Comparison of ENCODE assay signal across 1 cellular context in genomic region chr12:6335451-6336078, GRCh38.
TF ChIP-seq lines count a peak whose summit lies in the region.

No MANE protein-coding gene starts in this region.

TF ChIP-seq in K562, 482 proteins besides CTCF, POLR2A, EP300 and RAD21 (continues in another document):
- TF ChIP-seq, protein P1, sequence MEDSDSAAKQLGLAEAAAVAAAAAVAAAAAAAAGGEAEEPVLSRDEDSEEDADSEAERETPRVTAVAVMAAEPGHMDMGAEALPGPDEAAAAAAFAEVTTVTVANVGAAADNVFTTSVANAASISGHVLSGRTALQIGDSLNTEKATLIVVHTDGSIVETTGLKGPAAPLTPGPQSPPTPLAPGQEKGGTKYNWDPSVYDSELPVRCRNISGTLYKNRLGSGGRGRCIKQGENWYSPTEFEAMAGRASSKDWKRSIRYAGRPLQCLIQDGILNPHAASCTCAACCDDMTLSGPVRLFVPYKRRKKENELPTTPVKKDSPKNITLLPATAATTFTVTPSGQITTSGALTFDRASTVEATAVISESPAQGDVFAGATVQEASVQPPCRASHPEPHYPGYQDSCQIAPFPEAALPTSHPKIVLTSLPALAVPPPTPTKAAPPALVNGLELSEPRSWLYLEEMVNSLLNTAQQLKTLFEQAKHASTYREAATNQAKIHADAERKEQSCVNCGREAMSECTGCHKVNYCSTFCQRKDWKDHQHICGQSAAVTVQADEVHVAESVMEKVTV (CRISPR knock-in tag; IDR thresholded peaks at IDR 0.05), result peak; percentile 33; the same call in 1 of the 2 replicates
- TF ChIP-seq ETV5 (CRISPR knock-in tag; IDR thresholded peaks at IDR 0.05; ENCODE audit: low read depth), result peak; percentile 79
- TF ChIP-seq, protein P2, sequence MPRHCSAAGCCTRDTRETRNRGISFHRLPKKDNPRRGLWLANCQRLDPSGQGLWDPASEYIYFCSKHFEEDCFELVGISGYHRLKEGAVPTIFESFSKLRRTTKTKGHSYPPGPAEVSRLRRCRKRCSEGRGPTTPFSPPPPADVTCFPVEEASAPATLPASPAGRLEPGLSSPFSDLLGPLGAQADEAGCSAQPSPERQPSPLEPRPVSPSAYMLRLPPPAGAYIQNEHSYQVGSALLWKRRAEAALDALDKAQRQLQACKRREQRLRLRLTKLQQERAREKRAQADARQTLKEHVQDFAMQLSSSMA (CRISPR knock-in tag; IDR thresholded peaks at IDR 0.05), result no peak
- TF ChIP-seq POLR2H (tag; IDR thresholded peaks at IDR 0.05; ENCODE audit: low read depth), result no peak
- no peak for TF ChIP-seq PPARD (CRISPR knock-in tag; IDR thresholded peaks at IDR 0.05)
- no peak for TF ChIP-seq NFYB (IDR thresholded peaks at IDR 0.05; ENCODE audit: extremely low read depth, insufficient read length)
- TF ChIP-seq, protein P3, sequence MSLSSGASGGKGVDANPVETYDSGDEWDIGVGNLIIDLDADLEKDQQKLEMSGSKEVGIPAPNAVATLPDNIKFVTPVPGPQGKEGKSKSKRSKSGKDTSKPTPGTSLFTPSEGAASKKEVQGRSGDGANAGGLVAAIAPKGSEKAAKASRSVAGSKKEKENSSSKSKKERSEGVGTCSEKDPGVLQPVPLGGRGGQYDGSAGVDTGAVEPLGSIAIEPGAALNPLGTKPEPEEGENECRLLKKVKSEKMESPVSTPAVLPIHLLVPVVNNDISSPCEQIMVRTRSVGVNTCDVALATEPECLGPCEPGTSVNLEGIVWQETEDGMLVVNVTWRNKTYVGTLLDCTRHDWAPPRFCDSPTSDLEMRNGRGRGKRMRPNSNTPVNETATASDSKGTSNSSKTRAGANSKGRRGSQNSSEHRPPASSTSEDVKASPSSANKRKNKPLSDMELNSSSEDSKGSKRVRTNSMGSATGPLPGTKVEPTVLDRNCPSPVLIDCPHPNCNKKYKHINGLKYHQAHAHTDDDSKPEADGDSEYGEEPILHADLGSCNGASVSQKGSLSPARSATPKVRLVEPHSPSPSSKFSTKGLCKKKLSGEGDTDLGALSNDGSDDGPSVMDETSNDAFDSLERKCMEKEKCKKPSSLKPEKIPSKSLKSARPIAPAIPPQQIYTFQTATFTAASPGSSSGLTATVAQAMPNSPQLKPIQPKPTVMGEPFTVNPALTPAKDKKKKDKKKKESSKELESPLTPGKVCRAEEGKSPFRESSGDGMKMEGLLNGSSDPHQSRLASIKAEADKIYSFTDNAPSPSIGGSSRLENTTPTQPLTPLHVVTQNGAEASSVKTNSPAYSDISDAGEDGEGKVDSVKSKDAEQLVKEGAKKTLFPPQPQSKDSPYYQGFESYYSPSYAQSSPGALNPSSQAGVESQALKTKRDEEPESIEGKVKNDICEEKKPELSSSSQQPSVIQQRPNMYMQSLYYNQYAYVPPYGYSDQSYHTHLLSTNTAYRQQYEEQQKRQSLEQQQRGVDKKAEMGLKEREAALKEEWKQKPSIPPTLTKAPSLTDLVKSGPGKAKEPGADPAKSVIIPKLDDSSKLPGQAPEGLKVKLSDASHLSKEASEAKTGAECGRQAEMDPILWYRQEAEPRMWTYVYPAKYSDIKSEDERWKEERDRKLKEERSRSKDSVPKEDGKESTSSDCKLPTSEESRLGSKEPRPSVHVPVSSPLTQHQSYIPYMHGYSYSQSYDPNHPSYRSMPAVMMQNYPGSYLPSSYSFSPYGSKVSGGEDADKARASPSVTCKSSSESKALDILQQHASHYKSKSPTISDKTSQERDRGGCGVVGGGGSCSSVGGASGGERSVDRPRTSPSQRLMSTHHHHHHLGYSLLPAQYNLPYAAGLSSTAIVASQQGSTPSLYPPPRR (CRISPR knock-in tag; IDR thresholded peaks at IDR 0.05; ENCODE audit: borderline replicate concordance), result no peak
- TF ChIP-seq TARDBP (IDR thresholded peaks at IDR 0.05), result no peak
- TF ChIP-seq DACH1 (IDR thresholded peaks at IDR 0.05; ENCODE audit: partially characterized antibody), result no peak
- TF ChIP-seq SAP30 (IDR thresholded peaks at IDR 0.05; ENCODE audit: borderline replicate concordance, insufficient read depth, low read depth, low read length, poor library complexity, severe bottlenecking), result peak; percentile 58
- TF ChIP-seq DMBX1 (CRISPR knock-in tag; IDR thresholded peaks at IDR 0.05; ENCODE audit: borderline replicate concordance), result no peak; the same call in 1 of the 2 replicates
- 0 out of 2 replicates have a peak, but pooled peaks have one; percentile 5 for TF ChIP-seq JUN (IDR thresholded peaks at IDR 0.05; ENCODE audit: borderline replicate concordance, low read depth, low read length)
- no peak for TF ChIP-seq JUN (CRISPR knock-in tag; IDR thresholded peaks at IDR 0.05; ENCODE audit: borderline replicate concordance)
- TF ChIP-seq SPI1 (IDR thresholded peaks at IDR 0.05; ENCODE audit: borderline replicate concordance, low read depth, low read length), result peak; percentile 11; the same call in 1 of the 2 replicates
- no peak for TF ChIP-seq SMARCA4 (IDR thresholded peaks at IDR 0.05)
- no peak for TF ChIP-seq PHF20 (IDR thresholded peaks at IDR 0.05; ENCODE audit: partially characterized antibody)
- peak; percentile 87; the same call in 1 of the 2 replicates for TF ChIP-seq FOXP1 (CRISPR knock-in tag; IDR thresholded peaks at IDR 0.05)
- TF ChIP-seq MBD2 (IDR thresholded peaks at IDR 0.05; ENCODE audit: borderline replicate concordance, low read depth), result no peak
- no peak for TF ChIP-seq CLOCK (CRISPR knock-in tag; IDR thresholded peaks at IDR 0.05; ENCODE audit: borderline replicate concordance)
- TF ChIP-seq NR3C1 (CRISPR knock-in tag; IDR thresholded peaks at IDR 0.05), result no peak
- no peak for TF ChIP-seq ILK (tag; IDR thresholded peaks at IDR 0.05; ENCODE audit: borderline replicate concordance, low read depth)
- no peak for TF ChIP-seq ATF1 (CRISPR knock-in tag; IDR thresholded peaks at IDR 0.05)
- TF ChIP-seq ATF1 (tag; IDR thresholded peaks at IDR 0.05), result no peak; the same call in 1 of the 2 replicates
- TF ChIP-seq NFE2 (IDR thresholded peaks at IDR 0.05; ENCODE audit: low read depth), result peak; percentile 64
- TF ChIP-seq YY1 (IDR thresholded peaks at IDR 0.05; ENCODE audit: borderline replicate concordance in 1 of 3, control insufficient read depth in 1 of 3, extremely low read depth in 1 of 3, insufficient read depth in 3 of 3, insufficient read length in 1 of 3, insufficient replicate concordance in 2 of 3, low read depth in 1 of 3, low read length in 2 of 3), result peak in 1 of 3 experiments; percentile 28
- TF ChIP-seq LCOR (CRISPR knock-in tag; IDR thresholded peaks at IDR 0.05), result no peak
- peak in 1 of 2 experiments; percentile 18; a peak in 1 of 4 replicates for TF ChIP-seq ETV6 (IDR thresholded peaks at IDR 0.05; ENCODE audit: borderline replicate concordance in 1 of 2, low read depth in 2 of 2, low read length in 1 of 2)
- TF ChIP-seq ETV6 (CRISPR knock-in tag; IDR thresholded peaks at IDR 0.05; ENCODE audit: borderline replicate concordance), result no peak
- TF ChIP-seq BCL6 (CRISPR knock-in tag; IDR thresholded peaks at IDR 0.05), result no peak
- TF ChIP-seq SMAD3 (CRISPR knock-in tag; conservative IDR thresholded peaks at IDR 0.05), result no peak
- TF ChIP-seq CREM (IDR thresholded peaks at IDR 0.05; ENCODE audit: low read depth), result 0 out of 2 replicates have a peak, but pooled peaks have one; percentile 33
- TF ChIP-seq NCOA6 (IDR thresholded peaks at IDR 0.05), result no peak
- TF ChIP-seq HNRNPLL (IDR thresholded peaks at IDR 0.05; ENCODE audit: low read depth, low read length, poor library complexity, severe bottlenecking), result peak; percentile 22
- TF ChIP-seq ZBTB7A (IDR thresholded peaks at IDR 0.05; ENCODE audit: borderline replicate concordance, control insufficient read depth, low read depth, low read length), result peak; percentile 26; the same call in 1 of the 2 replicates
- TF ChIP-seq COPS2 (conservative IDR thresholded peaks at IDR 0.05), result no peak
- no peak for TF ChIP-seq ZNF197 (CRISPR knock-in tag; IDR thresholded peaks at IDR 0.05; ENCODE audit: low read depth)
- no peak for TF ChIP-seq ZNF280B (CRISPR knock-in tag; IDR thresholded peaks at IDR 0.05)
- TF ChIP-seq ERF (CRISPR knock-in tag; IDR thresholded peaks at IDR 0.05), result no peak
- no peak for TF ChIP-seq IRF2 (CRISPR knock-in tag; IDR thresholded peaks at IDR 0.05)
- 0 out of 2 replicates have a peak, but pooled peaks have one; percentile 21 for TF ChIP-seq BHLHE40 (IDR thresholded peaks at IDR 0.05; ENCODE audit: low read length)
- no peak for TF ChIP-seq SMAD4 (CRISPR knock-in tag; conservative IDR thresholded peaks at IDR 0.05)
- TF ChIP-seq LEF1 (IDR thresholded peaks at IDR 0.05), result no peak
- 0 out of 2 replicates have a peak, but pooled peaks have one; percentile 41 for TF ChIP-seq SMC3 (conservative IDR thresholded peaks at IDR 0.05; ENCODE audit: insufficient read depth, low read depth, low read length)
- TF ChIP-seq ARID4B (CRISPR knock-in tag; IDR thresholded peaks at IDR 0.05), result peak; percentile 76; the same call in 1 of the 2 replicates
- no peak for TF ChIP-seq MBD1 (CRISPR knock-in tag; IDR thresholded peaks at IDR 0.05)
- TF ChIP-seq BCOR (IDR thresholded peaks at IDR 0.05), result no peak
- TF ChIP-seq RBFOX2 (IDR thresholded peaks at IDR 0.05; ENCODE audit: low read depth, low read length), result peak; percentile 77
- TF ChIP-seq DPF2 (IDR thresholded peaks at IDR 0.05), result no peak
- TF ChIP-seq ESRRA (IDR thresholded peaks at IDR 0.05; ENCODE audit: borderline replicate concordance, low read depth), result peak; percentile 32; the same call in 1 of the 2 replicates
- TF ChIP-seq ZNF23 (CRISPR knock-in tag; IDR thresholded peaks at IDR 0.05), result no peak
- no peak for TF ChIP-seq WHSC1 (IDR thresholded peaks at IDR 0.05; ENCODE audit: low read length)
